26 cellular contexts compared by ENCODE assay signal in the genomic region with DNA sequence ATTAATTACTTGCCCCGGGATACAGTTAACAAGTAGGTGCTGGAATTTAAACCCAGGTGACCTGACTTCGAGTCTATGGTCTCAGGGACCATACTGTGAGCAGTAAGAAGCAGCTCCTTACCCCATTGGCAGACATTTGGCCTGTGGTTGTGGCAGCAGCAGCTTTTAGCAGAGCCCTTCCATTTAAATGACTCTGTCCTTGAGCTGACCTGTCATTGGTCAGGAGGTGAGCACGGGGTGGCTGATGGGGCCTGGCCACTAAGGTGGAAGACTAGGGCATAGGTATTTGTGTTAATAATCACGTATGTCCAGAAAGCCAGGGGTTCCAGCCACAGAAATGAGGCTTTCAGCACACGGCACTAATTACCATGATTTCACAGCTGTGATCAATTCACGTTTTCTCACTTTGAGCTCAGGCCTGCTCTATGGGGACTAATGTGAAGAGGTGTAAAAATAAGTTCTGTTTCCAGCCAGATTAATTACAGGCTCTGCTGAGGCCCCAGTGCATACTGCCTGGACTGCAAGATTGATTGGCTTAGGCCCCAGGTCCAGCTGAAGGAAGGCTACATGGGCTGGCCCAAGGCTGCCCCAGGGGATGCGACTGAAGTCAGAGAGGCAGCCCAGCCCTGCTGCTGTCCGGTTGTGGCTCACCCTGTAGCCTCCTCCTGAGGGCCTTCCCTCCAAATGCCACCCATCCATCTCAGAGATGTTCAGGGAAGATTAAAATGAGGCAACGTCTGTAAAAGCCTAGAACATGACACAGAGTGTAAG.
DNase-seq lines count a peak whose midpoint lies in the region; ATAC-seq and TF ChIP-seq lines count a peak whose summit lies in the region.
"Had no signal": no experiment of that assay in that cellular context is flagged by ENCODE, and none has a peak within 500 bp of the region (broad histone marks: within the 10 kb centered on the region; RNA-seq: fewer than 3 reads in every experiment).

No MANE protein-coding gene starts in this region.

- H3K36me3 ChIP-seq in breast epithelium = no peaks in the 10 kb centered on the region
- H3K36me3 ChIP-seq: BE2C had no signal

- H3K27ac Mint-ChIP-seq in glutamatergic neuron (ENCODE audit: unreplicated experiment) = no peak overlapping the region
- no peak overlapping the region for H3K27ac Mint-ChIP-seq in CD4-positive, alpha-beta T cell
- H3K27ac Mint-ChIP-seq: CD14-positive monocyte had no signal

- POLR2A ChIA-PET in CD4-positive, alpha-beta T cell (lab: Charles Lee) = no interaction called here

- H3K27ac ChIP-seq in CD4-positive, alpha-beta T cell (ENCODE audit: low read depth, low read length) = no peak overlapping the region
- no peak overlapping the region for H3K27ac ChIP-seq in breast epithelium
- H3K27ac ChIP-seq: 22Rv1 had no signal

- CTCF ChIA-PET in CD4-positive, alpha-beta T cell (lab: Charles Lee) = interaction anchor here (1.6 kb wide), 1 partner anchor 330 kb away, joined by 4 read pairs; no protein-coding TSS in a partner anchor

- H3K4me1 ChIP-seq in breast epithelium = no peaks in the 10 kb centered on the region
- H3K4me1 ChIP-seq: BE2C had no signal

- no peaks in the 10 kb centered on the region for H3K9me3 ChIP-seq in CD4-positive, alpha-beta T cell (ENCODE audit: control insufficient read depth, low read length)
- no peaks in the 10 kb centered on the region for H3K9me3 ChIP-seq in breast epithelium
- H3K9me3 ChIP-seq: BE2C had no signal

- H3K36me3 Mint-ChIP-seq in glutamatergic neuron (ENCODE audit: unreplicated experiment) = no peaks in the 10 kb centered on the region
- H3K36me3 Mint-ChIP-seq in CD4-positive, alpha-beta T cell (ENCODE audit: low read depth) = no peaks in the 10 kb centered on the region
- H3K36me3 Mint-ChIP-seq: CD14-positive monocyte had no signal

- H3K4me1 Mint-ChIP-seq in glutamatergic neuron (ENCODE audit: low read depth, unreplicated experiment) = peaks cover 8% of the 10 kb centered on the region
- no peaks in the 10 kb centered on the region for H3K4me1 Mint-ChIP-seq in CD4-positive, alpha-beta T cell (ENCODE audit: low read depth)
- H3K4me1 Mint-ChIP-seq: CD14-positive monocyte had no signal

- no peaks in the 10 kb centered on the region for H3K9me3 Mint-ChIP-seq in glutamatergic neuron (ENCODE audit: unreplicated experiment)
- peaks cover 2% of the 10 kb centered on the region for H3K9me3 Mint-ChIP-seq in CD4-positive, alpha-beta T cell

- no peaks in the 10 kb centered on the region for H3K27me3 Mint-ChIP-seq in glutamatergic neuron (ENCODE audit: unreplicated experiment)
- no peaks in the 10 kb centered on the region for H3K27me3 Mint-ChIP-seq in CD4-positive, alpha-beta T cell

- intact Hi-C loops in sciatic nerve (cut with DNase I) (no loop called here), breast epithelium (cut with DNase I; ENCODE audit: low total_unique reads) (loop anchor here (10.0 kb wide), 1 partner anchor 99 kb away; no protein-coding TSS in a partner anchor)
- intact Hi-C loops in CD4-positive, alpha-beta T cell (cut with DNase I, micrococcal nuclease) = no loop called here

- no peaks in the 10 kb centered on the region for H3K27me3 ChIP-seq in CD4-positive, alpha-beta T cell (ENCODE audit: control insufficient read depth, insufficient read depth, low read length)
- H3K27me3 ChIP-seq in breast epithelium = no peaks in the 10 kb centered on the region

- TF ChIP-seq POLR2A in breast epithelium (IDR thresholded peaks at IDR 0.05) = no peak

- no peak for TF ChIP-seq CTCF in glutamatergic neuron (IDR thresholded peaks at IDR 0.05; ENCODE audit: partially characterized antibody, unreplicated experiment)
- TF ChIP-seq CTCF in CD4-positive, alpha-beta T cell (IDR thresholded peaks at IDR 0.05) = no peak
- no peak for TF ChIP-seq CTCF in breast epithelium (IDR thresholded peaks at IDR 0.05)

- ATAC-seq in sciatic nerve (peak; percentile 78), HG03520 (IDR thresholded peaks at IDR 0.05; ENCODE audit: unreplicated experiment) (no peak)
- ATAC-seq in CD4-positive, alpha-beta T cell (ENCODE audit: poor library complexity) = no peak
- ATAC-seq: HepG2, PC-3 had no signal

- H3K4me3 Mint-ChIP-seq in glutamatergic neuron (ENCODE audit: unreplicated experiment) = no peak overlapping the region
- H3K4me3 Mint-ChIP-seq in CD4-positive, alpha-beta T cell = no peak overlapping the region
- H3K4me3 Mint-ChIP-seq: CD14-positive monocyte had no signal

- DNase-seq in NCI-H2227 (lab: John Stamatoyannopoulos, UW; ENCODE audit: unreplicated experiment) = peak; percentile 17
- DNase-seq in NCI-H2227 treated with DMSO at 0.1 percent for 48 hours (lab: John Stamatoyannopoulos, UW) = no peak
- peak; percentile 66 for DNase-seq in glutamatergic neuron
- DNase-seq in left kidney (ENCODE audit: low read depth, low spot score) = peak; percentile 26
- DNase-seq in sciatic nerve (ENCODE audit: low spot score) = no peak
- DNase-seq in CD4-positive, alpha-beta T cell = no peak
- DNase-seq in breast epithelium (ENCODE audit: low spot score in 2 of 2) = no peak
- DNase-seq: ACHN; BE2C; Calu3; DMS79 treated with DMSO at 0.1 percent for 48 hours; Karpas-422; NCI-H1092; NCI-H1417 treated with DMSO at 0.1 percent for 48 hours; NCI-H1694 treated with DMSO at 0.1 percent for 48 hours; NCI-H2081 treated with DMSO at 0.1 percent for 48 hours; NCI-H2171; NCI-H524; NCI-H82; NK-92 treated with Interleukin-12 subunit alpha and Interleukin-12 subunit beta, amount 100 ng/mL, for 24 hours; PC-3; SHP77 had no signal

- no peak overlapping the region for H3K4me3 ChIP-seq in breast epithelium

Comparison
In these comparisons a context has a peak if more than half of its experiments do, and no peak if none do; other contexts are left out.
1. DNase-seq: peak in NCI-H2227 (single experiment), glutamatergic neuron (single experiment) and left kidney (single experiment); none in NCI-H2227 treated with DMSO at 0.1 percent for 48 hours (single experiment), sciatic nerve (single experiment), CD4-positive, alpha-beta T cell (0 of 10) and breast epithelium (0 of 2).